1 cellular context compared by ENCODE assay signal in genomic region chr7:64569372-64570361, GRCh38.
A peak's percentile ranks its signal among the peaks of the same experiment; 100 is the strongest.
TF ChIP-seq lines count a peak whose summit lies in the region.

No MANE protein-coding gene starts in this region.

TF ChIP-seq in HepG2, 621 proteins besides CTCF, POLR2A, EP300 and RAD21:
- TF ChIP-seq ZNF776 (CRISPR knock-in tag; IDR thresholded peaks at IDR 0.05), result 0 out of 2 replicates have a peak, but pooled peaks have one; percentile 30
- TF ChIP-seq, protein P1, sequence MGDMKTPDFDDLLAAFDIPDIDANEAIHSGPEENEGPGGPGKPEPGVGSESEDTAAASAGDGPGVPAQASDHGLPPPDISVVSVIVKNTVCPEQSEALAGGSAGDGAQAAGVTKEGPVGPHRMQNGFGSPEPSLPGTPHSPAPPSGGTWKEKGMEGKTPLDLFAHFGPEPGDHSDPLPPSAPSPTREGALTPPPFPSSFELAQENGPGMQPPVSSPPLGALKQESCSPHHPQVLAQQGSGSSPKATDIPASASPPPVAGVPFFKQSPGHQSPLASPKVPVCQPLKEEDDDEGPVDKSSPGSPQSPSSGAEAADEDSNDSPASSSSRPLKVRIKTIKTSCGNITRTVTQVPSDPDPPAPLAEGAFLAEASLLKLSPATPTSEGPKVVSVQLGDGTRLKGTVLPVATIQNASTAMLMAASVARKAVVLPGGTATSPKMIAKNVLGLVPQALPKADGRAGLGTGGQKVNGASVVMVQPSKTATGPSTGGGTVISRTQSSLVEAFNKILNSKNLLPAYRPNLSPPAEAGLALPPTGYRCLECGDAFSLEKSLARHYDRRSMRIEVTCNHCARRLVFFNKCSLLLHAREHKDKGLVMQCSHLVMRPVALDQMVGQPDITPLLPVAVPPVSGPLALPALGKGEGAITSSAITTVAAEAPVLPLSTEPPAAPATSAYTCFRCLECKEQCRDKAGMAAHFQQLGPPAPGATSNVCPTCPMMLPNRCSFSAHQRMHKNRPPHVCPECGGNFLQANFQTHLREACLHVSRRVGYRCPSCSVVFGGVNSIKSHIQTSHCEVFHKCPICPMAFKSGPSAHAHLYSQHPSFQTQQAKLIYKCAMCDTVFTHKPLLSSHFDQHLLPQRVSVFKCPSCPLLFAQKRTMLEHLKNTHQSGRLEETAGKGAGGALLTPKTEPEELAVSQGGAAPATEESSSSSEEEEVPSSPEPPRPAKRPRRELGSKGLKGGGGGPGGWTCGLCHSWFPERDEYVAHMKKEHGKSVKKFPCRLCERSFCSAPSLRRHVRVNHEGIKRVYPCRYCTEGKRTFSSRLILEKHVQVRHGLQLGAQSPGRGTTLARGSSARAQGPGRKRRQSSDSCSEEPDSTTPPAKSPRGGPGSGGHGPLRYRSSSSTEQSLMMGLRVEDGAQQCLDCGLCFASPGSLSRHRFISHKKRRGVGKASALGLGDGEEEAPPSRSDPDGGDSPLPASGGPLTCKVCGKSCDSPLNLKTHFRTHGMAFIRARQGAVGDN (CRISPR knock-in tag; IDR thresholded peaks at IDR 0.05), result peak; percentile 66
- peak; percentile 53 for TF ChIP-seq ZBTB33 (CRISPR knock-in tag; IDR thresholded peaks at IDR 0.05)
- peak; percentile 47 for TF ChIP-seq HNRNPLL (IDR thresholded peaks at IDR 0.05; ENCODE audit: low read depth, low read length, poor library complexity, severe bottlenecking)
- peak; percentile 66; the same call in 1 of the 2 replicates for TF ChIP-seq ZNF777 (CRISPR knock-in tag; IDR thresholded peaks at IDR 0.05)
TF ChIP-seq in HepG2: peak in this region for 5; not testable (repeated sequence) for 616.
